In genomic region chr5:6715271-6715670, GRCh38 we compare ENCODE assay signal across 9 cellular contexts. TPM values are rescaled to one million over a fixed set of nuclear protein-coding genes. Genes with fewer than 3 reads are reported as not detected.
A peak's percentile ranks its signal among the peaks of the same experiment; 100 is the strongest.
DNase-seq lines count a peak whose midpoint lies in the region; ATAC-seq, FAIRE-seq and TF ChIP-seq lines count a peak whose summit lies in the region.
"Had no signal": no experiment of that assay in that cellular context is flagged by ENCODE, and none has a peak within 500 bp of the region (broad histone marks: within the 10 kb centered on the region; RNA-seq: fewer than 3 reads in every experiment).

No MANE protein-coding gene starts in this region.

- no peak for TF ChIP-seq POLR2A in transverse colon (IDR thresholded peaks at IDR 0.05)

- DNase-seq in activated naive CD4-positive, alpha-beta T cell treated with anti-CD3 and anti-CD28 coated beads, Interleukin-2, amount 10 ng/mL, durations not matched to agents 7 days and 5 days, result no peak
- DNase-seq in activated naive CD4-positive, alpha-beta T cell treated with anti-CD3 and anti-CD28 coated beads, Interleukin-2, amount 50 U/mL, for 16 hours, result no peak
- DNase-seq in astrocyte of the cerebellum (ENCODE audit: low read depth), result no peak
- peak; percentile 13 for DNase-seq in lung (ENCODE audit: low spot score)
- no peak for DNase-seq in transverse colon
- no peak for DNase-seq in MV-4-11 (lab: John Stamatoyannopoulos, UW)
- DNase-seq in HTR-8/SVneo (ENCODE audit: insufficient read length, low spot score), result no peak
- DNase-seq in mucosa of descending colon, result no peak
- DNase-seq: midbrain had no signal

- H3K4me1 Mint-ChIP-seq in activated naive CD4-positive, alpha-beta T cell treated with anti-CD3 and anti-CD28 coated beads, Interleukin-2, amount 10 ng/mL, durations not matched to agents 7 days and 5 days, result peaks cover 66% of the 10 kb centered on the region

- H3K4me3 ChIP-seq in astrocyte of the cerebellum (ENCODE audit: low read depth, low read length) (peak overlapping the region; percentile 65), lung (no peak overlapping the region), transverse colon (peak overlapping the region in 3 of 4 donors; percentile 65 to 87 (median 69)), mucosa of descending colon (no peak overlapping the region)

- no peak overlapping the region for H3K27ac ChIP-seq in lung (ENCODE audit: low read depth in 1 of 2, low read length in 1 of 2)
- peak overlapping the region in 3 of 4 donors; percentile 86 to 96 (median 89) for H3K27ac ChIP-seq in transverse colon

- H3K9me3 ChIP-seq in lung (ENCODE audit: control insufficient read depth in 2 of 2, insufficient read depth in 1 of 2, low read length in 1 of 2) (no peaks in the 10 kb centered on the region), transverse colon (no peaks in the 10 kb centered on the region), mucosa of descending colon (no peaks in the 10 kb centered on the region)

- H3K36me3 ChIP-seq in lung (ENCODE audit: control insufficient read depth in 2 of 2, insufficient read depth in 2 of 2, low read length in 2 of 2) (peaks cover 0 to 2% of the 10 kb centered on the region in 2 donors), transverse colon (no peaks in the 10 kb centered on the region), mucosa of descending colon (ENCODE audit: low read depth) (no peaks in the 10 kb centered on the region)

- no peaks in the 10 kb centered on the region for H3K9me3 Mint-ChIP-seq in activated naive CD4-positive, alpha-beta T cell treated with anti-CD3 and anti-CD28 coated beads, Interleukin-2, amount 10 ng/mL, durations not matched to agents 7 days and 5 days

- H3K4me1 ChIP-seq in lung (ENCODE audit: control insufficient read depth in 2 of 2, insufficient read depth in 2 of 2, low read length in 2 of 2), result peaks cover 22 to 30% of the 10 kb centered on the region in 2 donors
- peaks cover 35 to 51% (median 37%) of the 10 kb centered on the region in 4 donors for H3K4me1 ChIP-seq in transverse colon
- H3K4me1 ChIP-seq in mucosa of descending colon (ENCODE audit: low read depth), result peaks cover 25% of the 10 kb centered on the region

- ATAC-seq in lung (ENCODE audit: insufficient read depth, low FRiP score), result no peak
- no peak for ATAC-seq in mucosa of descending colon

- CTCF ChIA-PET in activated naive CD4-positive, alpha-beta T cell treated with anti-CD3 and anti-CD28 coated beads, Interleukin-2, amount 10 ng/mL, durations not matched to agents 7 days and 5 days (lab: Charles Lee), result no interaction called here

- intact Hi-C loops in transverse colon (cut with DNase I; ENCODE audit: low total_unique reads), result no loop called here
- intact Hi-C loops in mucosa of descending colon (cut with DNase I, micrococcal nuclease), result no loop called here

- no peak for TF ChIP-seq EP300 in transverse colon (IDR thresholded peaks at IDR 0.05; ENCODE audit: low read depth)

- FAIRE-seq in HTR-8/SVneo (lab: Jason Lieb, UNC), result no peak

- H3K27me3 Mint-ChIP-seq in activated naive CD4-positive, alpha-beta T cell treated with anti-CD3 and anti-CD28 coated beads, Interleukin-2, amount 10 ng/mL, durations not matched to agents 7 days and 5 days, result peaks cover 8% of the 10 kb centered on the region

- WGBS in lung, 2 donors, result 55 to 67% methylated on average over 6 of the region's 6 CpGs
- WGBS in transverse colon (ENCODE audit: low coverage in 1 of 2), 2 donors, result 35 to 38% methylated on average over 6 of the region's 6 CpGs

- TF ChIP-seq CTCF in astrocyte of the cerebellum (IDR thresholded peaks at IDR 0.05; ENCODE audit: low read depth, low read length, missing control alignments), result no peak
- no peak for TF ChIP-seq CTCF in lung (IDR thresholded peaks at IDR 0.05; ENCODE audit: control extremely low read depth, extremely low read depth)
- no peak for TF ChIP-seq CTCF in transverse colon (IDR thresholded peaks at IDR 0.05)
- no peak for TF ChIP-seq CTCF in mucosa of descending colon (IDR thresholded peaks at IDR 0.05)

- H3K27me3 ChIP-seq in lung (ENCODE audit: control insufficient read depth, insufficient read depth) (no peaks in the 10 kb centered on the region), transverse colon (no peaks in the 10 kb centered on the region)

- H3K27ac Mint-ChIP-seq in activated naive CD4-positive, alpha-beta T cell treated with anti-CD3 and anti-CD28 coated beads, Interleukin-2, amount 10 ng/mL, durations not matched to agents 7 days and 5 days, result peak overlapping the region; percentile 88

- peak overlapping the region; percentile 87 for H3K4me3 Mint-ChIP-seq in activated naive CD4-positive, alpha-beta T cell treated with anti-CD3 and anti-CD28 coated beads, Interleukin-2, amount 10 ng/mL, durations not matched to agents 7 days and 5 days

- H3K36me3 Mint-ChIP-seq in activated naive CD4-positive, alpha-beta T cell treated with anti-CD3 and anti-CD28 coated beads, Interleukin-2, amount 10 ng/mL, durations not matched to agents 7 days and 5 days, result peaks cover 37% of the 10 kb centered on the region

- in situ Hi-C loops in astrocyte of the cerebellum (cut with HindIII; ENCODE audit: low sequenced_read_pairs) (no loop called here), transverse colon (cut with MboI; ENCODE audit: low pct_ligation_motif_present in 1 of 4, low pct_unique_long_range_greater_than_20kb in 1 of 4, low sequenced_read_pairs in 3 of 4) (loop anchor here in 1 of 4 donors (10.0 kb wide), 1 partner anchor 80 kb away; the partner anchor contains the start of genes NSUN2 and SRD5A1)

RNA-seq across cellular contexts. Expression of gene TENT4A, which starts 2.0 kb away (rescaled TPM):
- total RNA-seq in lung (10 to 100 TPM; 24.3 to 46.9 TPM), transverse colon (10 to 100 TPM; 20.9 to 70.3 (median 28.1) TPM), mucosa of descending colon (10 to 100 TPM; 16.0 to 26.2 (median 16.3) TPM)
- polyA plus RNA-seq in lung, result 10 to 100 TPM in 1 of 2 donors, 1 to 10 TPM in 1; 9.4 to 10.4 TPM

Comparison
In these comparisons a context has a peak if more than half of its experiments do, and no peak if none do; other contexts are left out.
1. H3K4me3 ChIP-seq: peak in astrocyte of the cerebellum (single experiment) and transverse colon (3 of 4); none in lung (single experiment) and mucosa of descending colon (single experiment).
2. H3K27ac ChIP-seq: peak in transverse colon (3 of 4); none in lung (0 of 2).